Comparison of ENCODE assay signal across 1 cellular context in the genomic region with DNA sequence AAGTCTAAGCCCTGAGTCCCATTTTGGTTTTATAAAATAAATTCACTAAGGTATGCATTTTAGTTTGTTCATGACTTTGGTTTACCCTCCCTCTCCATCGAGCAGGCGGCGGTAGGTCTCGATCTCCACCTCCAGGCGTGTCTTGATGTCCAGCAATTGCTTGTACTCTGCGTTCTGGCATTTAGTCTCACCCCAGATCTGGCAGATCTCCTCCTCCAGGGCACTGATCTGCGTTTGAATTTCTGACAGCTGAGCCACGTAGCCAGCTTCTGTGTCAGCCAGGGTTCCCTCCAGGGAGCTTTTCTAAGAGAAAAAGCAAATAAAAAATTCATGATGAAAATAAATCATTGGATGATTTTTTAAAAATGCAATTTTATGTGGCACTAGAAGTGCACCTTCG.
TF ChIP-seq lines count a peak whose summit lies in the region.

No MANE protein-coding gene starts in this region.

TF ChIP-seq in GM23338, 12 proteins besides CTCF, POLR2A, EP300 and RAD21 (continued from another document):
- TF ChIP-seq, protein P1, sequence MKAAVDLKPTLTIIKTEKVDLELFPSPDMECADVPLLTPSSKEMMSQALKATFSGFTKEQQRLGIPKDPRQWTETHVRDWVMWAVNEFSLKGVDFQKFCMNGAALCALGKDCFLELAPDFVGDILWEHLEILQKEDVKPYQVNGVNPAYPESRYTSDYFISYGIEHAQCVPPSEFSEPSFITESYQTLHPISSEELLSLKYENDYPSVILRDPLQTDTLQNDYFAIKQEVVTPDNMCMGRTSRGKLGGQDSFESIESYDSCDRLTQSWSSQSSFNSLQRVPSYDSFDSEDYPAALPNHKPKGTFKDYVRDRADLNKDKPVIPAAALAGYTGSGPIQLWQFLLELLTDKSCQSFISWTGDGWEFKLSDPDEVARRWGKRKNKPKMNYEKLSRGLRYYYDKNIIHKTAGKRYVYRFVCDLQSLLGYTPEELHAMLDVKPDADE (IDR thresholded peaks at IDR 0.05), result no peak
- no peak for TF ChIP-seq ZNF114 (CRISPR knock-in tag; IDR thresholded peaks at IDR 0.05)
